Comparison of ENCODE assay signal across 9 cellular contexts in the genomic region with DNA sequence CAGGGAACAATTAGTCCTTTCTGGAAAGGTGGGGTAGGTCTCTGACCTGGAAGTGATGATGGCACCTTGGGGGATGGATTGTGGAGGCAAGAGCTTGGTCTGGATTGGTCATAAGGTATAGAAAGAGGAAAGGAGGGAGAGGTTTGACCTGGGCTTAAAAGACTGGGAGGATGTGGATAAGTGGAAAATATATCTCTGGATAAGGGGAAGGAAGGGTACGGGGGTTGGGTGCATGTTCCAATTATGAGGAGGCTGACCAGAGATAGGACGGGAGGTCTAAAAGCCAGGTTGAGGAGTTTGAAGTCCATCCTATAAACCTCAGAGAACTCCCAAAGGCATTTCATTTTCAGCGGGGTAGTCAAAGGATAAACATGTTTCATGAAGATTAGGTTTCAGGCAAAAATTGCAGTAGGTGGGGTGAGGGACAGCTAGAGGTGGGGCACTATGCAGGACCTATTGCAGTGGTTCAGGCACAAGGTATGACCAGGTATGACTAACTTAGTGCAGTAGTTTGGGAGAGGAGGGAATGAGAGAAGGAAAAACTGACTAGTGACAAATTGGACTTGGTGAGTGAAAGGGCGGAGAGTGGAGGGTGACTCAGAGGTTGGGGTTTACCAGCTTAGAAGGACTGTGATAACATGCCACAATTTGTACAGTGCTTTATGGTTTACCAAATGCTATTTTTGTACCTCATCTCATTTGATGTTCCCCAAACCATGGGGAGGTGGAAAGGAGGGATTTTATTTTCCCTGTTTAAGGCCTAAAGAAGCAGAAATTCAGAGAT. TPM values are rescaled to one million over a fixed set of nuclear protein-coding genes. Genes with fewer than 3 reads are reported as not detected.
DNase-seq lines count a peak whose midpoint lies in the region; ATAC-seq and TF ChIP-seq lines count a peak whose summit lies in the region.
"Had no signal": no experiment of that assay in that cellular context is flagged by ENCODE, and none has a peak within 500 bp of the region (broad histone marks: within the 10 kb centered on the region; RNA-seq: fewer than 3 reads in every experiment).

No MANE protein-coding gene starts in this region.

- H3K27ac ChIP-seq in thoracic aorta: peak overlapping the region; percentile 41 to 56

- peaks cover 3% of the 10 kb centered on the region for H3K36me3 Mint-ChIP-seq in activated T-helper 1 cell treated with anti-CD3 and anti-CD28 coated beads, Interleukin-12 subunit alpha, Interleukin-12 subunit beta, Interleukin-2, Interleukin-4 antibody, amounts not matched to agents 30 ng/mL and 10 ng/mL and 1 ng/mL, durations not matched to agents 14 hours and 24 hours and 36 hours (ENCODE audit: low read depth)

- peak overlapping the region; percentile 40 for H3K4me3 Mint-ChIP-seq in activated T-helper 1 cell treated with anti-CD3 and anti-CD28 coated beads, Interleukin-12 subunit alpha, Interleukin-12 subunit beta, Interleukin-2, Interleukin-4 antibody, amounts not matched to agents 30 ng/mL and 10 ng/mL and 1 ng/mL, durations not matched to agents 14 hours and 24 hours and 36 hours

- peaks cover 44% of the 10 kb centered on the region for H3K4me1 Mint-ChIP-seq in activated T-helper 1 cell treated with anti-CD3 and anti-CD28 coated beads, Interleukin-12 subunit alpha, Interleukin-12 subunit beta, Interleukin-2, Interleukin-4 antibody, amounts not matched to agents 30 ng/mL and 10 ng/mL and 1 ng/mL, durations not matched to agents 14 hours and 24 hours and 36 hours (ENCODE audit: low read depth)

- intact Hi-C loops in activated T-helper 1 cell treated with anti-CD3 and anti-CD28 coated beads, Interleukin-12 subunit alpha, Interleukin-12 subunit beta, Interleukin-2, Interleukin-4 antibody, amounts not matched to agents 30 ng/mL and 10 ng/mL and 1 ng/mL, durations not matched to agents 14 hours and 24 hours and 36 hours (cut with micrococcal nuclease): loop anchor here (1.0 kb wide), 2 partner anchors 11 to 81 kb away; partner anchors contain the start of gene PDE8A

- no peaks in the 10 kb centered on the region for H3K9me3 ChIP-seq in thoracic aorta

- H3K27ac Mint-ChIP-seq in activated T-helper 1 cell treated with anti-CD3 and anti-CD28 coated beads, Interleukin-12 subunit alpha, Interleukin-12 subunit beta, Interleukin-2, Interleukin-4 antibody, amounts not matched to agents 30 ng/mL and 10 ng/mL and 1 ng/mL, durations not matched to agents 14 hours and 24 hours and 36 hours: peak overlapping the region; percentile 54

- no peak overlapping the region for H3K4me3 ChIP-seq in thoracic aorta

- peaks cover 16 to 27% of the 10 kb centered on the region in 2 donors for H3K4me1 ChIP-seq in thoracic aorta (ENCODE audit: control insufficient read depth in 1 of 2, low read depth in 2 of 2)

- peak; percentile 87 for ATAC-seq in thoracic aorta (ENCODE audit: insufficient number of reproducible peaks, low FRiP score, low read depth)

- no peak for TF ChIP-seq CTCF in thoracic aorta (IDR thresholded peaks at IDR 0.05)

- H3K27me3 ChIP-seq in thoracic aorta (replicated peaks; ENCODE audit: insufficient read depth): no peaks in the 10 kb centered on the region

- H3K27me3 Mint-ChIP-seq in activated T-helper 1 cell treated with anti-CD3 and anti-CD28 coated beads, Interleukin-12 subunit alpha, Interleukin-12 subunit beta, Interleukin-2, Interleukin-4 antibody, amounts not matched to agents 30 ng/mL and 10 ng/mL and 1 ng/mL, durations not matched to agents 14 hours and 24 hours and 36 hours (ENCODE audit: insufficient read depth): no peaks in the 10 kb centered on the region

- DNase-seq in activated T-cell treated with anti-CD3 and anti-CD28 coated beads for 24 hours (ENCODE audit: low read depth) (peak; percentile 37), activated T-cell treated with anti-CD3 and anti-CD28 coated beads for 4 hours (no peak), kidney glomerular epithelial cell (lab: John Stamatoyannopoulos, UW) (peak; percentile 47), thoracic aorta (ENCODE audit: low spot score) (no peak), retina (no peak), SHP77 (lab: John Stamatoyannopoulos, UW) (no peak), islet precursor cell (no peak)
- no peak for DNase-seq in activated T-helper 1 cell treated with anti-CD3 and anti-CD28 coated beads, Interleukin-12 subunit alpha, Interleukin-12 subunit beta, Interleukin-2, Interleukin-4 antibody, amounts not matched to agents 30 ng/mL and 10 ng/mL and 1 ng/mL, durations not matched to agents 14 hours and 24 hours and 36 hours (ENCODE audit: low spot score)
- DNase-seq: DND-41 had no signal

- no peaks in the 10 kb centered on the region for H3K9me3 Mint-ChIP-seq in activated T-helper 1 cell treated with anti-CD3 and anti-CD28 coated beads, Interleukin-12 subunit alpha, Interleukin-12 subunit beta, Interleukin-2, Interleukin-4 antibody, amounts not matched to agents 30 ng/mL and 10 ng/mL and 1 ng/mL, durations not matched to agents 14 hours and 24 hours and 36 hours

- H3K36me3 ChIP-seq in thoracic aorta: no peaks in the 10 kb centered on the region

RNA-seq across cellular contexts. Expression of gene PDE8A, which starts 10.7 kb away (rescaled TPM):
- total RNA-seq in activated T-helper 1 cell treated with anti-CD3 and anti-CD28 coated beads, Interleukin-12 subunit alpha, Interleukin-12 subunit beta, Interleukin-2, Interleukin-4 antibody, amounts not matched to agents 30 ng/mL and 10 ng/mL and 1 ng/mL, durations not matched to agents 14 hours and 24 hours and 36 hours: 17.4 and 25.2 TPM in 2 replicates
- total RNA-seq in thoracic aorta: 10 to 100 TPM; 35.1 to 43.7 TPM

Comparison
In these comparisons a context has a peak if more than half of its experiments do, and no peak if none do; other contexts are left out.
1. DNase-seq: peak in activated T-cell treated with anti-CD3 and anti-CD28 coated beads for 24 hours (single experiment) and kidney glomerular epithelial cell (single experiment); none in activated T-cell treated with anti-CD3 and anti-CD28 coated beads for 4 hours (single experiment), activated T-helper 1 cell treated with anti-CD3 and anti-CD28 coated beads, Interleukin-12 subunit alpha, Interleukin-12 subunit beta, Interleukin-2, Interleukin-4 antibody, amounts not matched to agents 30 ng/mL and 10 ng/mL and 1 ng/mL, durations not matched to agents 14 hours and 24 hours and 36 hours (single experiment), thoracic aorta (single experiment), retina (single experiment), SHP77 (0 of 2) and islet precursor cell (single experiment).